In the genomic region with DNA sequence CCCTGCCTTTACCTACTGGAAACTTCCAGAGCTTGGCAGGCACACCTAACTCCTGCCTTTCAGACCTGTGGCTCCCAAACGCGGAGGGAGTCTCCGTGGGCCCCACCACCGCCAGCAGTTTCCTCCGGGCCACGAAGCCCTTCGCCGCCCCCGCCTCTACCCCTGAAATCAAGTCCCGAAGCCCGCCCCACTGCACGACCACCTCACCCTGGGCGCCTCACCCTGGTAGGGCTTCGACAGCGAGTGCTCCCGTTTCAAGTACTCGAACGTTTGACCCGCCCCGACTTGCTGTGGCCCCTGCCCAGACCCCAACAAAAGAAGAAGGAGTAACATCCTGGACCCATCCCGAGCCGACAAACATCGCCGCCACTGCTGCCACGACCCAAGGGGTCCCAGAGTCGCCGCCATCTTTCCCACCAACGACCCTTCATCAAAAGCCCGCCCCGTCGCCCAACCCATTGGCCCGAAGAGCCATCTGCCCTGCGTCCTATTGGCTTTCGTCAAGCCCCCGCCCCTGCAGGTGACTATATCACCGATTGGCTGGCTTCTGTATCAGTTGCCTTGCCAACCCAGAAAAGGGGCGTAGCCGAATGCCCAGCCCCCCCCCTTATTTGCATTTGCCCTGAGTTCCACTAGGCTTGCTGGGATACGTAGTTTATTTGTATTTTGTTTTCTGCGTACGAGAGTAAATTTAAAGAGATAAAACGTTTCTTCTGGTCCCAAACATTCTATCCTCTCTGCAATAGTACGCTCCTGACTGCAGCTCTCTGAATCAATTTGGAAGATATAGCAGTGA, we compare ENCODE assay signal across 7 cellular contexts. TPM values are rescaled to one million over a fixed set of nuclear protein-coding genes. Genes with fewer than 3 reads are reported as not detected.
DNase-seq lines count a peak whose midpoint lies in the region; ATAC-seq, FAIRE-seq and TF ChIP-seq lines count a peak whose summit lies in the region.

A gene with protein sequence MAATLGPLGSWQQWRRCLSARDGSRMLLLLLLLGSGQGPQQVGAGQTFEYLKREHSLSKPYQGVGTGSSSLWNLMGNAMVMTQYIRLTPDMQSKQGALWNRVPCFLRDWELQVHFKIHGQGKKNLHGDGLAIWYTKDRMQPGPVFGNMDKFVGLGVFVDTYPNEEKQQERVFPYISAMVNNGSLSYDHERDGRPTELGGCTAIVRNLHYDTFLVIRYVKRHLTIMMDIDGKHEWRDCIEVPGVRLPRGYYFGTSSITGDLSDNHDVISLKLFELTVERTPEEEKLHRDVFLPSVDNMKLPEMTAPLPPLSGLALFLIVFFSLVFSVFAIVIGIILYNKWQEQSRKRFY (minus strand): TSS at position 432 of the 796 bp plus-strand sequence. CDS start 24 bp downstream, at position 408.

- H2AFZ ChIP-seq in hepatocyte, result peak within 1 kb of the TSS; percentile 82

- no peaks in the 10 kb centered on the region for H4K20me1 ChIP-seq in hepatocyte (ENCODE audit: insufficient read depth, poor library complexity, severe bottlenecking)

- 2% methylated on average over 32 of the region's 43 CpGs for WGBS in hepatocyte (ENCODE audit: low lambda C conversion rate, missing lambda C conversion rate)

- no peaks in the 10 kb centered on the region for H3K27me3 ChIP-seq in hepatocyte

- H3K9me2 ChIP-seq in hepatocyte (replicated peaks; ENCODE audit: insufficient read depth), result no peaks in the 10 kb centered on the region

- peaks cover 36% of the 10 kb centered on the region for H3K79me2 ChIP-seq in hepatocyte

- in situ Hi-C loops in astrocyte of the spinal cord (cut with HindIII; ENCODE audit: low sequenced_read_pairs), result no loop called here

- TF ChIP-seq CTCF in astrocyte of the spinal cord (IDR thresholded peaks at IDR 0.05; ENCODE audit: low read depth, low read length), result no peak
- TF ChIP-seq CTCF in hepatocyte (IDR thresholded peaks at IDR 0.05; ENCODE audit: poor library complexity), result no peak

- H3K4me2 ChIP-seq in hepatocyte, result peak within 1 kb of the TSS; percentile 77

- H3K36me3 ChIP-seq in hepatocyte (replicated peaks; ENCODE audit: insufficient read depth, low read depth), result no peaks in the 10 kb centered on the region

- peak within 1 kb of the TSS; percentile 69 for H3K27ac ChIP-seq in hepatocyte

- DNase-seq in GM18507 (ENCODE audit: extremely low spot score, insufficient read length, low read depth) (peak; percentile 87), NCI-H2029 treated with DMSO at 0.1 percent for 48 hours (lab: John Stamatoyannopoulos, UW) (peak; percentile 84), T1000 (lab: John Stamatoyannopoulos, UW) (peak; percentile 93), astrocyte of the spinal cord (ENCODE audit: low read depth, low spot score) (peak; percentile 98), hepatocyte (ENCODE audit: low spot score) (peak; percentile 97), retina (peak; percentile 93)

- FAIRE-seq in GM18507 (lab: Jason Lieb, UNC), result peak; percentile 95

- H3K4me3 ChIP-seq in astrocyte of the spinal cord (ENCODE audit: low read depth, low read length) (peak within 1 kb of the TSS; percentile 97), hepatocyte (peak within 1 kb of the TSS; percentile 27)

- peak; percentile 99 for ATAC-seq in HG02981 (IDR thresholded peaks at IDR 0.05; ENCODE audit: unreplicated experiment)

- H3K9me3 ChIP-seq in hepatocyte (ENCODE audit: low read depth), result no peaks in the 10 kb centered on the region

- peaks cover 10% of the 10 kb centered on the region for H3K4me1 ChIP-seq in hepatocyte (ENCODE audit: insufficient read depth)

RNA-seq across cellular contexts. Expression of the gene that starts here (rescaled TPM):
- 35.6 and 44.4 TPM in 2 replicates for total RNA-seq in hepatocyte
- polyA plus RNA-seq in hepatocyte, result 44.6 and 46.7 TPM in 2 replicates

Comparison
In these comparisons a context has a peak if more than half of its experiments do, and no peak if none do; other contexts are left out.
1. Peak in every context shown above with its lines: DNase-seq, ATAC-seq, H3K4me3 ChIP-seq and H3K27ac ChIP-seq.